In genomic region chr7:35599061-35599460, GRCh38 we compare ENCODE assay signal across 24 cellular contexts.
"Had no signal": no experiment of that assay in that cellular context is flagged by ENCODE, and none has a peak within 500 bp of the region (broad histone marks: within the 10 kb centered on the region; RNA-seq: fewer than 3 reads in every experiment).

No MANE protein-coding gene starts in this region.

- H3K4me3 ChIP-seq: pancreas, prostate gland, right lobe of liver, sigmoid colon, stomach, thoracic aorta, thyroid gland, tibial nerve, upper lobe of left lung, uterus had no signal

- H3K27ac ChIP-seq: neutrophil, pancreas, prostate gland, right lobe of liver, sigmoid colon, stomach, thoracic aorta, thyroid gland, tibial nerve, upper lobe of left lung, uterus had no signal

- H3K36me3 ChIP-seq: neutrophil, pancreas, prostate gland, right lobe of liver, sigmoid colon, stomach, thoracic aorta, thyroid gland, tibial nerve, upper lobe of left lung, uterus had no signal

- DNase-seq: naive thymus-derived CD4-positive, alpha-beta T cell; natural killer cell; nucleus accumbens; pancreas; right cardiac atrium; right lobe of liver; sigmoid colon; small intestine; stimulated activated CD4-positive, alpha-beta T cell treated with anti-CD3 and anti-CD28 coated beads, Interleukin-15, amount 100 ng/mL, for 24 hours; stimulated activated CD4-positive, alpha-beta T cell treated with anti-CD3 and anti-CD28 coated beads, Interleukin-2, amount 100 ng/mL, for 24 hours; stimulated activated CD4-positive, alpha-beta T cell treated with anti-CD3 and anti-CD28 coated beads, Interleukin-2, amount 100 ng/mL, for 48 hours; stimulated activated CD4-positive, alpha-beta T cell treated with anti-CD3 and anti-CD28 coated beads, Interleukin-4, amount 100 ng/mL, for 24 hours; stimulated activated naive B cell treated with anti-CD40 and anti-IgM and Interleukin-4, amounts not matched to agents 10 μg/mL and 1 μg/mL and 100 μg/mL, for 72 hours; stimulated activated naive CD4-positive, alpha-beta T cell treated with Interleukin-2 at 50 U/mL for 16 hours; stomach; thyroid gland; trophoblast cell; upper lobe of left lung; uterus had no signal

- H3K4me1 ChIP-seq: pancreas, prostate gland, right lobe of liver, sigmoid colon, stomach, thyroid gland, tibial nerve, uterus had no signal

- ATAC-seq: naive thymus-derived CD4-positive, alpha-beta T cell; natural killer cell; pancreas; right cardiac atrium; stimulated activated effector memory CD8-positive, alpha-beta T cell treated with anti-CD3 and anti-CD28 coated beads, Interleukin-12 subunit alpha, Interleukin-12 subunit beta, amount 100 ng/mL, for 72 hours; stimulated activated naive B cell treated with anti-CD40 and anti-IgM and Interleukin-4, amounts not matched to agents 10 μg/mL and 1 μg/mL and 100 μg/mL, for 72 hours had no signal

- H3K9me3 ChIP-seq: neutrophil, pancreas, prostate gland, right lobe of liver, sigmoid colon, stomach, thoracic aorta, thyroid gland, tibial nerve, upper lobe of left lung, uterus had no signal

- H3K27me3 ChIP-seq: neutrophil, pancreas, right lobe of liver, sigmoid colon, stomach, thyroid gland, tibial nerve, upper lobe of left lung, uterus had no signal
